In the genomic region with DNA sequence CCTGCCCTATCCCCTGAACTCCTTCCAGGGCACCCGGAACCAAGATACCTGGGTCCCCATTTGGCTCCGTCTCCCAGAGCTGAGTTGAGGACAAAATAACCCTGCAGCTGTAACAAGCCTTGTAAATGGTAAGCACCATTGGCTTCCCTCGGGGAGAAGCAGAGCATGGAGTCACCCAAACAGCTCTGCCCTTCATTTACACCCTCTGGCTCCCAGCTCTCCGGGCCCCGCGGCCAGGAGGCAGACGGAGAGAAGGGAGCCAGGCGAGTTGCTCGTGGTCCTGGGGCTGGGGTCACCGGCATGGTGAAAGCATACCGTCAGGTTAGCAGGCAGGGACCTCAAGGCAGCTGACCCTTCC, we compare ENCODE assay signal across 8 cellular contexts. TPM values are rescaled to one million over a fixed set of nuclear protein-coding genes. Genes with fewer than 3 reads are reported as not detected.
A peak's percentile ranks its signal among the peaks of the same experiment; 100 is the strongest.
DNase-seq lines count a peak whose midpoint lies in the region; ATAC-seq and TF ChIP-seq lines count a peak whose summit lies in the region.

No MANE protein-coding gene starts in this region.

- H3K4me1 Mint-ChIP-seq in chondrocyte (ENCODE audit: low read depth): peaks cover 30% of the 10 kb centered on the region
- peaks cover 45 to 57% (median 45%) of the 10 kb centered on the region in 3 donors for H3K4me1 Mint-ChIP-seq in naive B cell

- H3K27me3 Mint-ChIP-seq in chondrocyte (ENCODE audit: low read depth) (no peaks in the 10 kb centered on the region), naive B cell (no peaks in the 10 kb centered on the region)

- peaks cover 44% of the 10 kb centered on the region for H3K4me1 ChIP-seq in HUES48 (ENCODE audit: control insufficient read depth, insufficient read depth, low read length)

- DNase-seq in AG09309 (ENCODE audit: low read depth): no peak
- peak; percentile 46 for DNase-seq in chondrocyte (ENCODE audit: low spot score)
- peak; percentile 25 for DNase-seq in naive B cell
- no peak for DNase-seq in lower leg skin (ENCODE audit: low spot score in 2 of 2)
- DNase-seq in activated CD4-positive, alpha-beta T cell treated with anti-CD3 and anti-CD28 coated beads for 48 hours: no peak
- no peak for DNase-seq in putamen (ENCODE audit: low spot score)

- H3K4me3 Mint-ChIP-seq in chondrocyte (ENCODE audit: unreplicated experiment) (peak overlapping the region; percentile 84), naive B cell (peak overlapping the region; percentile 75 to 99 (median 90))

- no peaks in the 10 kb centered on the region for H3K36me3 Mint-ChIP-seq in chondrocyte (ENCODE audit: low read depth)
- H3K36me3 Mint-ChIP-seq in naive B cell: no peaks in the 10 kb centered on the region

- H3K9me3 Mint-ChIP-seq in chondrocyte (ENCODE audit: low read depth) (no peaks in the 10 kb centered on the region), naive B cell (no peaks in the 10 kb centered on the region)

- no peaks in the 10 kb centered on the region for H3K9me3 ChIP-seq in HUES48 (ENCODE audit: control insufficient read depth, insufficient read depth, low read length)

- ATAC-seq in naive B cell (ENCODE audit: low read depth in 2 of 2) (no peak), GM18511 (IDR thresholded peaks at IDR 0.05; ENCODE audit: unreplicated experiment) (no peak)

- WGBS in lower leg skin, 2 donors: 31 to 45% methylated on average over 11 of the region's 11 CpGs

- TF ChIP-seq CTCF in AG09309 (IDR thresholded peaks at IDR 0.05; ENCODE audit: control insufficient read depth, insufficient read depth, low read depth, low read length, missing control alignments) (no peak), chondrocyte (IDR thresholded peaks at IDR 0.05) (no peak), lower leg skin (IDR thresholded peaks at IDR 0.05) (no peak)

- H3K4me3 ChIP-seq in AG09309 (ENCODE audit: control insufficient read depth, low read depth, low read length): peak overlapping the region; percentile 78
- H3K4me3 ChIP-seq in HUES48 (ENCODE audit: low read depth, low read length): peak overlapping the region; percentile 76
- H3K4me3 ChIP-seq in lower leg skin (ENCODE audit: low read depth, poor library complexity, severe bottlenecking): no peak overlapping the region

- intact Hi-C loops in lower leg skin (cut with DNase I; ENCODE audit: low total_unique reads): no loop called here

- H3K36me3 ChIP-seq in HUES48 (ENCODE audit: control insufficient read depth, insufficient read depth, low read length): no peaks in the 10 kb centered on the region

- peak overlapping the region; percentile 91 for H3K27ac Mint-ChIP-seq in chondrocyte (ENCODE audit: unreplicated experiment)
- H3K27ac Mint-ChIP-seq in naive B cell: peak overlapping the region; percentile 88 to 98 (median 96)

- H3K27ac ChIP-seq in HUES48 (ENCODE audit: low read depth, low read length): peak overlapping the region; percentile 10

- peaks cover 2% of the 10 kb centered on the region; the same call in 1 of the 2 replicates for H3K27me3 ChIP-seq in HUES48 (ENCODE audit: control insufficient read depth, insufficient read depth, low read length)

- no peak for TF ChIP-seq POLR2A in lower leg skin (IDR thresholded peaks at IDR 0.05)

- no peak overlapping the region for H3K9ac ChIP-seq in HUES48 (ENCODE audit: low read depth, low read length)

RNA-seq across cellular contexts. Expression of a gene that starts 2.1 kb away (rescaled TPM):
- 10.7 to 12.4 TPM (median 11.6 TPM) in 3 replicates for total RNA-seq in chondrocyte
- 100 to 1,000 TPM in 1 of 6 donors, 10 to 100 TPM in 5; 52.3 to 145 (median 72.6) TPM for polyA plus RNA-seq in naive B cell (ENCODE audit: low read depth in 6 of 6)
- total RNA-seq in lower leg skin: 10 to 100 TPM; 20.2 to 38.3 (median 26.0) TPM

RNA-seq across cellular contexts. Expression of a gene that starts 13.9 kb away (rescaled TPM):
- not detected in 3 replicates for total RNA-seq in chondrocyte
- not detected for polyA plus RNA-seq in naive B cell (ENCODE audit: low read depth in 6 of 6)
- under 1 TPM in 1 of 4 donors, not detected in 3; 0.42 TPM for total RNA-seq in lower leg skin

RNA-seq across cellular contexts. Expression of a gene that starts 46.4 kb away (rescaled TPM):
- total RNA-seq in chondrocyte (3.0 to 3.8 TPM (median 3.3 TPM) in 3 replicates), lower leg skin (1 to 10 TPM in 3 of 4 donors, under 1 TPM in 1; 0.79 to 4.2 (median 2.4) TPM)
- 1 to 10 TPM in 5 of 6 donors, not detected in 1; 1.5 to 3.3 (median 1.8) TPM for polyA plus RNA-seq in naive B cell (ENCODE audit: low read depth in 6 of 6)

RNA-seq across cellular contexts. Expression of a gene that starts 47.3 kb away (rescaled TPM):
- total RNA-seq in chondrocyte: 3.1 to 5.9 TPM (median 3.6 TPM) in 3 replicates
- polyA plus RNA-seq in naive B cell (ENCODE audit: low read depth in 6 of 6): not detected
- total RNA-seq in lower leg skin: 1 to 10 TPM; 3.2 to 5.0 (median 3.9) TPM

RNA-seq across cellular contexts. Expression of a gene that starts 54.2 kb away (rescaled TPM):
- total RNA-seq in chondrocyte (96.1 to 129 TPM (median 97.6 TPM) in 3 replicates), lower leg skin (100 to 1,000 TPM in 2 of 4 donors, 10 to 100 TPM in 2; 90.7 to 136 (median 100) TPM)
- 100 to 1,000 TPM; 366 to 456 (median 377) TPM for polyA plus RNA-seq in naive B cell (ENCODE audit: low read depth in 6 of 6)

Comparison
In these comparisons a context has a peak if more than half of its experiments do, and no peak if none do; other contexts are left out.
1. DNase-seq: peak in chondrocyte (single experiment) and naive B cell (single experiment); none in AG09309 (single experiment), lower leg skin (0 of 2), activated CD4-positive, alpha-beta T cell treated with anti-CD3 and anti-CD28 coated beads for 48 hours (single experiment) and putamen (single experiment).